ENCODE assay signal across 15 cellular contexts in the genomic region with DNA sequence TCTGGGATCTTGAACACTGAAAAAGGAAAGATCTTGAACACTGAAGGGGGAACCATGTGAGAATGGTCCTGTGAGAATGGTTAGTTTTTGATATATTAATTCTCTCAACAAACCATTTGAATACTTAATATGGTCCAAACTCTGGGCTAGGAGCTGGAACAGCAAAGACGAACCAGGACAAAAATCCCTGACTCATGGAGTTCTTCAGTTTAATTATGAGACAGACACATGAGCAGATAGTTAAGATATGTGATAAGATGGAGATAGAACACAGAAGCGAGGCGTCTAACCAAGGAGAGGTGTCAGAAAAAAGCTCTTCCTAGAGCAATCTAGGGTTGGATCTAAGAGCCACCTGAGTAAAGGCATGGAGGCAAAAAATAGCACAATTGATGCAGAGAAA. TPM values are rescaled to one million over a fixed set of nuclear protein-coding genes. Genes with fewer than 3 reads are reported as not detected.
DNase-seq lines count a peak whose midpoint lies in the region; ATAC-seq and TF ChIP-seq lines count a peak whose summit lies in the region.
"Had no signal": no experiment of that assay in that cellular context is flagged by ENCODE, and none has a peak within 500 bp of the region (broad histone marks: within the 10 kb centered on the region; RNA-seq: fewer than 3 reads in every experiment).

No MANE protein-coding gene starts in this region.

- no peaks in the 10 kb centered on the region for H3K4me1 ChIP-seq in breast epithelium
- H3K4me1 ChIP-seq in vagina: peaks cover 56% of the 10 kb centered on the region

- H3K9me3 ChIP-seq in breast epithelium (no peaks in the 10 kb centered on the region), vagina (no peaks in the 10 kb centered on the region)
- H3K9me3 ChIP-seq: pancreas, tibial artery had no signal

- ATAC-seq in activated CD8-positive, alpha-beta T cell treated with anti-CD3 and anti-CD28 coated beads, Interleukin-2, amount 10 ng/mL, durations not matched to agents 7 days and 5 days: no peak
- ATAC-seq in GM18909 (IDR thresholded peaks at IDR 0.05; ENCODE audit: poor library complexity, unreplicated experiment): no peak

- H3K27ac ChIP-seq in breast epithelium (no peak overlapping the region), vagina (peak overlapping the region; percentile 89)
- H3K27ac ChIP-seq: tibial artery had no signal

- H3K27ac Mint-ChIP-seq in MCF 10A (ENCODE audit: low read depth, unreplicated experiment) (no peak overlapping the region), immature natural killer cell (peak overlapping the region; percentile 91 to 97 (median 94))
- H3K27ac Mint-ChIP-seq in activated CD8-positive, alpha-beta T cell treated with anti-CD3 and anti-CD28 coated beads, Interleukin-2, amount 10 ng/mL, durations not matched to agents 7 days and 5 days: peak overlapping the region; percentile 92

- H3K27me3 ChIP-seq in breast epithelium (no peaks in the 10 kb centered on the region), vagina (no peaks in the 10 kb centered on the region)
- H3K27me3 ChIP-seq: pancreas, tibial artery had no signal

- BruUV-seq in MCF 10A (replicated peaks; lab: Mats Ljungman, UMichigan): no TSS peak

- intact Hi-C loops in MCF 10A (cut with micrococcal nuclease): loop anchor here (10.0 kb wide), 1 partner anchor 149 kb away; no protein-coding TSS in a partner anchor
- intact Hi-C loops in breast epithelium (cut with DNase I; ENCODE audit: low total_unique reads): no loop called here
- intact Hi-C loops in vagina (cut with DNase I): loop anchor here (10.0 kb wide), 1 partner anchor 49 kb away; no protein-coding TSS in a partner anchor

- H3K4me3 Mint-ChIP-seq in MCF 10A (ENCODE audit: unreplicated experiment) (peak overlapping the region; percentile 89), immature natural killer cell (peak overlapping the region; percentile 95 to 97 (median 96))
- peak overlapping the region; percentile 90 for H3K4me3 Mint-ChIP-seq in activated CD8-positive, alpha-beta T cell treated with anti-CD3 and anti-CD28 coated beads, Interleukin-2, amount 10 ng/mL, durations not matched to agents 7 days and 5 days

- no peak for DNase-seq in MCF 10A (ENCODE audit: unreplicated experiment)
- no peak for DNase-seq in breast epithelium (ENCODE audit: low spot score in 2 of 2)
- DNase-seq in activated CD8-positive, alpha-beta T cell treated with anti-CD3 and anti-CD28 coated beads, Interleukin-2, amount 10 ng/mL, durations not matched to agents 7 days and 5 days: no peak
- DNase-seq in immature natural killer cell: no peak
- DNase-seq in vagina (ENCODE audit: extremely low spot score in 2 of 2): no peak
- no peak for DNase-seq in NCI-H1417 (lab: John Stamatoyannopoulos, UW)
- no peak for DNase-seq in AG20443 (ENCODE audit: low spot score)
- DNase-seq: C1 segment of cervical spinal cord, foreskin melanocyte, left colon, NCI-H2081, pancreas, T1000, tibial artery had no signal

- H3K27me3 Mint-ChIP-seq in MCF 10A (ENCODE audit: insufficient read depth, unreplicated experiment) (no peaks in the 10 kb centered on the region), immature natural killer cell (ENCODE audit: low read depth in 3 of 3) (peaks cover 11 to 26% (median 14%) of the 10 kb centered on the region in 3 donors)
- no peaks in the 10 kb centered on the region for H3K27me3 Mint-ChIP-seq in activated CD8-positive, alpha-beta T cell treated with anti-CD3 and anti-CD28 coated beads, Interleukin-2, amount 10 ng/mL, durations not matched to agents 7 days and 5 days (ENCODE audit: low read depth)

- TF ChIP-seq POLR2A in breast epithelium (IDR thresholded peaks at IDR 0.05) (no peak), vagina (IDR thresholded peaks at IDR 0.05) (no peak)

- H3K9me3 Mint-ChIP-seq in MCF 10A (ENCODE audit: unreplicated experiment): no peaks in the 10 kb centered on the region
- H3K9me3 Mint-ChIP-seq in activated CD8-positive, alpha-beta T cell treated with anti-CD3 and anti-CD28 coated beads, Interleukin-2, amount 10 ng/mL, durations not matched to agents 7 days and 5 days (ENCODE audit: insufficient read depth): no peaks in the 10 kb centered on the region
- H3K9me3 Mint-ChIP-seq in immature natural killer cell: no peaks in the 10 kb centered on the region

- no peak for TF ChIP-seq CTCF in MCF 10A (IDR thresholded peaks at IDR 0.05; ENCODE audit: unreplicated experiment)
- TF ChIP-seq CTCF in breast epithelium (IDR thresholded peaks at IDR 0.05): no peak
- no peak for TF ChIP-seq CTCF in vagina (IDR thresholded peaks at IDR 0.05)

- POLR2A ChIA-PET in MCF 10A (lab: Yijun Ruan, JAX): interaction anchor here (0.9 to 7.6 kb wide), 7 partner anchors 11 to 145 kb away, joined by 3 to 97 read pairs (median 4); no protein-coding TSS in a partner anchor
- POLR2A ChIA-PET in activated CD8-positive, alpha-beta T cell treated with anti-CD3 and anti-CD28 coated beads, Interleukin-2, amount 10 ng/mL, durations not matched to agents 7 days and 5 days (lab: Charles Lee): interaction anchor here (1.7 to 9.3 kb wide), 3 partner anchors 29 to 54 kb away, joined by 7 to 136 read pairs (median 16); no protein-coding TSS in a partner anchor

- H3K4me3 ChIP-seq in breast epithelium (no peak overlapping the region), vagina (peak overlapping the region; percentile 58 to 64)

- CTCF ChIA-PET in MCF 10A (lab: Yijun Ruan, JAX): interaction anchor here (0.9 to 1.0 kb wide), 3 partner anchors 10 to 49 kb away, joined by 3 read pairs; no protein-coding TSS in a partner anchor
- CTCF ChIA-PET in activated CD8-positive, alpha-beta T cell treated with anti-CD3 and anti-CD28 coated beads, Interleukin-2, amount 10 ng/mL, durations not matched to agents 7 days and 5 days (lab: Charles Lee): interaction anchor here (1.2 to 5.3 kb wide), 6 partner anchors 9 to 147 kb away, joined by 5 to 63 read pairs (median 14); no protein-coding TSS in a partner anchor

- H3K4me1 Mint-ChIP-seq in MCF 10A (ENCODE audit: insufficient read depth, unreplicated experiment): peaks cover 37% of the 10 kb centered on the region
- peaks cover 75% of the 10 kb centered on the region for H3K4me1 Mint-ChIP-seq in activated CD8-positive, alpha-beta T cell treated with anti-CD3 and anti-CD28 coated beads, Interleukin-2, amount 10 ng/mL, durations not matched to agents 7 days and 5 days (ENCODE audit: low read depth)
- H3K4me1 Mint-ChIP-seq in immature natural killer cell: peaks cover 81 to 90% of the 10 kb centered on the region in 2 donors

- no peaks in the 10 kb centered on the region for H3K36me3 ChIP-seq in breast epithelium
- no peaks in the 10 kb centered on the region for H3K36me3 ChIP-seq in vagina
- H3K36me3 ChIP-seq: pancreas had no signal

- H3K36me3 Mint-ChIP-seq in MCF 10A (ENCODE audit: insufficient read depth, unreplicated experiment): peaks cover 39% of the 10 kb centered on the region
- peaks cover 52% of the 10 kb centered on the region for H3K36me3 Mint-ChIP-seq in activated CD8-positive, alpha-beta T cell treated with anti-CD3 and anti-CD28 coated beads, Interleukin-2, amount 10 ng/mL, durations not matched to agents 7 days and 5 days (ENCODE audit: low read depth)
- H3K36me3 Mint-ChIP-seq in immature natural killer cell: peaks cover 0 to 20% (median 9%) of the 10 kb centered on the region in 3 donors

RNA-seq across cellular contexts. Expression of a gene that starts 1.6 kb away (rescaled TPM):
- total RNA-seq in MCF 10A (2022) (41.3 and 57.8 TPM in 2 replicates), breast epithelium (10 to 100 TPM; 36.6 to 62.6 (median 44.9) TPM), vagina (52.3 TPM)
- 100 to 1,000 TPM; 137 to 139 TPM for total RNA-seq in activated CD8-positive, alpha-beta T cell treated with anti-CD3 and anti-CD28 coated beads, Interleukin-2, amount 10 ng/mL, durations not matched to agents 7 days and 5 days
- polyA plus RNA-seq in immature natural killer cell: 100 to 1,000 TPM; 226 to 318 (median 229) TPM

RNA-seq across cellular contexts. Expression of a gene that starts 4.1 kb away (rescaled TPM):
- total RNA-seq in MCF 10A (2022) (31.2 and 38.2 TPM in 2 replicates), breast epithelium (10 to 100 TPM; 33.1 to 98.4 (median 40.4) TPM), vagina (43.2 TPM)
- total RNA-seq in activated CD8-positive, alpha-beta T cell treated with anti-CD3 and anti-CD28 coated beads, Interleukin-2, amount 10 ng/mL, durations not matched to agents 7 days and 5 days: 1 to 10 TPM; 5.7 to 6.4 TPM
- 10 to 100 TPM in 1 of 3 donors, 1 to 10 TPM in 2; 8.2 to 19.9 (median 9.8) TPM for polyA plus RNA-seq in immature natural killer cell

RNA-seq across cellular contexts. Expression of a gene that starts 12.2 kb away (rescaled TPM):
- 2.1 and 4.8 TPM in 2 replicates for total RNA-seq in MCF 10A (2022)
- 1 to 10 TPM; 1.6 to 2.9 (median 1.9) TPM for total RNA-seq in breast epithelium
- total RNA-seq in activated CD8-positive, alpha-beta T cell treated with anti-CD3 and anti-CD28 coated beads, Interleukin-2, amount 10 ng/mL, durations not matched to agents 7 days and 5 days: 10 to 100 TPM; 13.6 to 15.0 TPM
- polyA plus RNA-seq in immature natural killer cell: 1 to 10 TPM; 1.1 to 3.1 (median 2.2) TPM
- not detected for total RNA-seq in vagina

RNA-seq across cellular contexts. Expression of a gene that starts 25.2 kb away (rescaled TPM):
- not detected in 2 replicates for total RNA-seq in MCF 10A (2022)
- total RNA-seq in breast epithelium: not detected
- under 1 TPM; 0.68 to 0.82 TPM for total RNA-seq in activated CD8-positive, alpha-beta T cell treated with anti-CD3 and anti-CD28 coated beads, Interleukin-2, amount 10 ng/mL, durations not matched to agents 7 days and 5 days
- polyA plus RNA-seq in immature natural killer cell: under 1 TPM in 1 of 3 donors, not detected in 2; 0.85 TPM
- total RNA-seq in vagina: not detected
- total RNA-seq: left colon had no signal

RNA-seq across cellular contexts. Expression of a gene that starts 50.5 kb away (rescaled TPM):
- 4.3 and 5.7 TPM in 2 replicates for total RNA-seq in MCF 10A (2022)
- 10 to 100 TPM; 19.5 to 54.9 (median 25.2) TPM for total RNA-seq in breast epithelium
- total RNA-seq in activated CD8-positive, alpha-beta T cell treated with anti-CD3 and anti-CD28 coated beads, Interleukin-2, amount 10 ng/mL, durations not matched to agents 7 days and 5 days: 100 to 1,000 TPM; 102 to 104 TPM
- polyA plus RNA-seq in immature natural killer cell: 100 to 1,000 TPM in 2 of 3 donors, 10 to 100 TPM in 1; 83.5 to 145 (median 127) TPM
- total RNA-seq in vagina: 47.9 TPM

Comparison
In these comparisons a context has a peak if more than half of its experiments do, and no peak if none do; other contexts are left out.
1. H3K4me3 ChIP-seq: peak in vagina (2 of 2); none in breast epithelium (0 of 3).
2. Peak in every context shown above with its lines, with median percentiles within 50 percentile points of each other: H3K4me3 Mint-ChIP-seq.